In the genomic region with DNA sequence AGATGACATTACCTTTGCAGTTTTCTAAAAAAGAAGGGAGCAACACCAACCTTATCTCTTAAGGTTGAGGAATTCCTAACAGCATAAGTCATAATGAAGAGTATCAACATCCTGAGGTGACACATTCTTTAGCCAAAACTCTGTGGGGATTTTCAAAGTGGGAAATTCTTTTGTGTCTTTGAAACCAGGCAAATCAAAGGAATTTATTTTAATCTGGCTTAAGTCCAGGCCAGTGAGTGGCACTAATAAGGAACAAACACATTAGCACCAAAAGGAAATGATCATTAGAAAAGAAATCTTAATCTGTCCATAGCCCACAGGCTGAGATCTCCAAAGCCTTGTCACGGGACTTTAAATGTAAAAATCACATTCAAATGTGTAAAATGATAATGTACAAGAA, we compare ENCODE assay signal across 1 cellular context.
TF ChIP-seq lines count a peak whose summit lies in the region.

No MANE protein-coding gene starts in this region.

TF ChIP-seq in SK-N-SH, 30 proteins besides CTCF, POLR2A, EP300 and RAD21 (continued from another document):
- TF ChIP-seq, protein P1, sequence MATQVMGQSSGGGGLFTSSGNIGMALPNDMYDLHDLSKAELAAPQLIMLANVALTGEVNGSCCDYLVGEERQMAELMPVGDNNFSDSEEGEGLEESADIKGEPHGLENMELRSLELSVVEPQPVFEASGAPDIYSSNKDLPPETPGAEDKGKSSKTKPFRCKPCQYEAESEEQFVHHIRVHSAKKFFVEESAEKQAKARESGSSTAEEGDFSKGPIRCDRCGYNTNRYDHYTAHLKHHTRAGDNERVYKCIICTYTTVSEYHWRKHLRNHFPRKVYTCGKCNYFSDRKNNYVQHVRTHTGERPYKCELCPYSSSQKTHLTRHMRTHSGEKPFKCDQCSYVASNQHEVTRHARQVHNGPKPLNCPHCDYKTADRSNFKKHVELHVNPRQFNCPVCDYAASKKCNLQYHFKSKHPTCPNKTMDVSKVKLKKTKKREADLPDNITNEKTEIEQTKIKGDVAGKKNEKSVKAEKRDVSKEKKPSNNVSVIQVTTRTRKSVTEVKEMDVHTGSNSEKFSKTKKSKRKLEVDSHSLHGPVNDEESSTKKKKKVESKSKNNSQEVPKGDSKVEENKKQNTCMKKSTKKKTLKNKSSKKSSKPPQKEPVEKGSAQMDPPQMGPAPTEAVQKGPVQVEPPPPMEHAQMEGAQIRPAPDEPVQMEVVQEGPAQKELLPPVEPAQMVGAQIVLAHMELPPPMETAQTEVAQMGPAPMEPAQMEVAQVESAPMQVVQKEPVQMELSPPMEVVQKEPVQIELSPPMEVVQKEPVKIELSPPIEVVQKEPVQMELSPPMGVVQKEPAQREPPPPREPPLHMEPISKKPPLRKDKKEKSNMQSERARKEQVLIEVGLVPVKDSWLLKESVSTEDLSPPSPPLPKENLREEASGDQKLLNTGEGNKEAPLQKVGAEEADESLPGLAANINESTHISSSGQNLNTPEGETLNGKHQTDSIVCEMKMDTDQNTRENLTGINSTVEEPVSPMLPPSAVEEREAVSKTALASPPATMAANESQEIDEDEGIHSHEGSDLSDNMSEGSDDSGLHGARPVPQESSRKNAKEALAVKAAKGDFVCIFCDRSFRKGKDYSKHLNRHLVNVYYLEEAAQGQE (IDR thresholded peaks at IDR 0.05; ENCODE audit: low read depth, low read length): no peak
- TF ChIP-seq FOXM1 (IDR thresholded peaks at IDR 0.05; ENCODE audit: low read depth) (no peak), RXRA (IDR thresholded peaks at IDR 0.05; ENCODE audit: borderline replicate concordance, low read depth) (no peak), SIN3A (IDR thresholded peaks at IDR 0.05; ENCODE audit: borderline replicate concordance, low read depth, low read length) (no peak), NFIC (IDR thresholded peaks at IDR 0.05; ENCODE audit: borderline replicate concordance) (no peak), GABPA (IDR thresholded peaks at IDR 0.05; ENCODE audit: low read depth) (no peak), MEF2A (IDR thresholded peaks at IDR 0.05; ENCODE audit: borderline replicate concordance, low read depth) (no peak), CHD2 (IDR thresholded peaks at IDR 0.05; ENCODE audit: low read length, partially characterized antibody) (no peak)
- TF ChIP-seq, protein P2, sequence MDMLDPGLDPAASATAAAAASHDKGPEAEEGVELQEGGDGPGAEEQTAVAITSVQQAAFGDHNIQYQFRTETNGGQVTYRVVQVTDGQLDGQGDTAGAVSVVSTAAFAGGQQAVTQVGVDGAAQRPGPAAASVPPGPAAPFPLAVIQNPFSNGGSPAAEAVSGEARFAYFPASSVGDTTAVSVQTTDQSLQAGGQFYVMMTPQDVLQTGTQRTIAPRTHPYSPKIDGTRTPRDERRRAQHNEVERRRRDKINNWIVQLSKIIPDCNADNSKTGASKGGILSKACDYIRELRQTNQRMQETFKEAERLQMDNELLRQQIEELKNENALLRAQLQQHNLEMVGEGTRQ (IDR thresholded peaks at IDR 0.05; ENCODE audit: borderline replicate concordance, low read depth, low read length): no peak
- TF ChIP-seq, protein P3, sequence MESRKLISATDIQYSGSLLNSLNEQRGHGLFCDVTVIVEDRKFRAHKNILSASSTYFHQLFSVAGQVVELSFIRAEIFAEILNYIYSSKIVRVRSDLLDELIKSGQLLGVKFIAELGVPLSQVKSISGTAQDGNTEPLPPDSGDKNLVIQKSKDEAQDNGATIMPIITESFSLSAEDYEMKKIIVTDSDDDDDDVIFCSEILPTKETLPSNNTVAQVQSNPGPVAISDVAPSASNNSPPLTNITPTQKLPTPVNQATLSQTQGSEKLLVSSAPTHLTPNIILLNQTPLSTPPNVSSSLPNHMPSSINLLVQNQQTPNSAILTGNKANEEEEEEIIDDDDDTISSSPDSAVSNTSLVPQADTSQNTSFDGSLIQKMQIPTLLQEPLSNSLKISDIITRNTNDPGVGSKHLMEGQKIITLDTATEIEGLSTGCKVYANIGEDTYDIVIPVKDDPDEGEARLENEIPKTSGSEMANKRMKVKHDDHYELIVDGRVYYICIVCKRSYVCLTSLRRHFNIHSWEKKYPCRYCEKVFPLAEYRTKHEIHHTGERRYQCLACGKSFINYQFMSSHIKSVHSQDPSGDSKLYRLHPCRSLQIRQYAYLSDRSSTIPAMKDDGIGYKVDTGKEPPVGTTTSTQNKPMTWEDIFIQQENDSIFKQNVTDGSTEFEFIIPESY (IDR thresholded peaks at IDR 0.05; ENCODE audit: borderline replicate concordance, low read depth): no peak
- TF ChIP-seq, protein P4, sequence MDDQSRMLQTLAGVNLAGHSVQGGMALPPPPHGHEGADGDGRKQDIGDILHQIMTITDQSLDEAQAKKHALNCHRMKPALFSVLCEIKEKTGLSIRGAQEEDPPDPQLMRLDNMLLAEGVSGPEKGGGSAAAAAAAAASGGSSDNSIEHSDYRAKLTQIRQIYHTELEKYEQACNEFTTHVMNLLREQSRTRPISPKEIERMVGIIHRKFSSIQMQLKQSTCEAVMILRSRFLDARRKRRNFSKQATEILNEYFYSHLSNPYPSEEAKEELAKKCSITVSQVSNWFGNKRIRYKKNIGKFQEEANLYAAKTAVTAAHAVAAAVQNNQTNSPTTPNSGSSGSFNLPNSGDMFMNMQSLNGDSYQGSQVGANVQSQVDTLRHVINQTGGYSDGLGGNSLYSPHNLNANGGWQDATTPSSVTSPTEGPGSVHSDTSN (IDR thresholded peaks at IDR 0.05): no peak
